Comparison of ENCODE assay signal across 8 cellular contexts in genomic region chr4:73067971-73068394, GRCh38. TPM values are rescaled to one million over a fixed set of nuclear protein-coding genes. Genes with fewer than 3 reads are reported as not detected.
DNase-seq lines count a peak whose midpoint lies in the region; ATAC-seq, FAIRE-seq and TF ChIP-seq lines count a peak whose summit lies in the region.

No MANE protein-coding gene starts in this region.

- no peaks in the 10 kb centered on the region for H4K20me1 ChIP-seq in PC-3 (ENCODE audit: low read length)

- H2AFZ ChIP-seq in PC-3 (ENCODE audit: low read length), result peak overlapping the region; percentile 78

- H3K9me3 ChIP-seq in ES-I3 (ENCODE audit: control insufficient read depth, insufficient read depth, low read length) (no peaks in the 10 kb centered on the region), PC-3 (ENCODE audit: low read length) (no peaks in the 10 kb centered on the region), neutrophil (no peaks in the 10 kb centered on the region)
- no peaks in the 10 kb centered on the region for H3K9me3 ChIP-seq in effector memory CD4-positive, alpha-beta T cell (ENCODE audit: control insufficient read depth, low read length)

- ATAC-seq in PC-3, result no peak
- no peak for ATAC-seq in GM21423 (IDR thresholded peaks at IDR 0.05; ENCODE audit: unreplicated experiment)

- peaks cover 31% of the 10 kb centered on the region for H3K79me2 ChIP-seq in PC-3 (ENCODE audit: low read length)

- CTCF ChIA-PET in PC-3 (lab: Charles Lee), result no interaction called here

- FAIRE-seq in GM19239 (lab: Jason Lieb, UNC), result no peak

- H3K27me3 ChIP-seq in PC-3 (ENCODE audit: low read length) (no peaks in the 10 kb centered on the region), neutrophil (no peaks in the 10 kb centered on the region)
- no peaks in the 10 kb centered on the region for H3K27me3 ChIP-seq in effector memory CD4-positive, alpha-beta T cell (replicated peaks; ENCODE audit: control insufficient read depth, insufficient read depth, low read length, poor library complexity, severe bottlenecking)

- H3K4me3 ChIP-seq in PC-3 (ENCODE audit: low read length), result peak overlapping the region; percentile 93
- peak overlapping the region; percentile 62 for H3K4me3 ChIP-seq in effector memory CD4-positive, alpha-beta T cell (ENCODE audit: insufficient read depth, low read depth, low read length, poor library complexity, severe bottlenecking)
- H3K4me3 ChIP-seq in neutrophil (ENCODE audit: low read depth in 1 of 2, low read length in 1 of 2), result peak overlapping the region; percentile 86 to 88

- H3K4me1 ChIP-seq in ES-I3 (ENCODE audit: insufficient read depth, low read length) (no peaks in the 10 kb centered on the region), PC-3 (ENCODE audit: insufficient read depth, low read length) (peaks cover 16% of the 10 kb centered on the region), neutrophil (ENCODE audit: control insufficient read depth in 1 of 2, insufficient read depth in 1 of 2, low read depth in 1 of 2, low read length in 1 of 2) (peaks cover 20 to 22% of the 10 kb centered on the region in 2 experiments)
- H3K4me1 ChIP-seq in effector memory CD4-positive, alpha-beta T cell (ENCODE audit: control insufficient read depth, insufficient read depth, low read length, poor library complexity, severe bottlenecking), result peaks cover 16% of the 10 kb centered on the region

- H3K27ac ChIP-seq in PC-3 (ENCODE audit: low read length) (peak overlapping the region; percentile 86), neutrophil (peak overlapping the region; percentile 94)
- peak overlapping the region; percentile 97 for H3K27ac ChIP-seq in effector memory CD4-positive, alpha-beta T cell (ENCODE audit: insufficient read depth, low read length, poor library complexity, severe bottlenecking)

- TF ChIP-seq CTCF in PC-3 (conservative IDR thresholded peaks at IDR 0.05; ENCODE audit: low read depth, low read length), result no peak
- TF ChIP-seq CTCF in neutrophil (IDR thresholded peaks at IDR 0.05), result no peak

- peak overlapping the region; percentile 88 for H3K9ac ChIP-seq in ES-I3 (ENCODE audit: low read depth, low read length)
- H3K9ac ChIP-seq in PC-3 (ENCODE audit: low read length), result peak overlapping the region; percentile 95

- POLR2A ChIA-PET in PC-3 (lab: Charles Lee; ENCODE audit: unreplicated experiment), result no interaction called here

- intact Hi-C loops in PC-3 (cut with micrococcal nuclease), result no loop called here

- peak overlapping the region; percentile 90 for H3K4me2 ChIP-seq in PC-3 (ENCODE audit: low read length)

- peaks cover 4% of the 10 kb centered on the region for H3F3A ChIP-seq in PC-3 (ENCODE audit: low read length, unreplicated experiment)

- H3K36me3 ChIP-seq in ES-I3 (ENCODE audit: insufficient read depth, low read length) (peaks cover 17% of the 10 kb centered on the region), PC-3 (ENCODE audit: low read depth, low read length) (peaks cover 15% of the 10 kb centered on the region; the same call in 1 of the 2 replicates), neutrophil (peaks cover 13% of the 10 kb centered on the region)
- no peaks in the 10 kb centered on the region for H3K36me3 ChIP-seq in effector memory CD4-positive, alpha-beta T cell (ENCODE audit: control insufficient read depth, insufficient read depth, low read length)

- no TSS peak for BruUV-seq in PC-3 (replicated peaks; lab: Mats Ljungman, UMichigan)

- peak; percentile 64 for DNase-seq in PC-3
- no peak for DNase-seq in effector memory CD4-positive, alpha-beta T cell
- DNase-seq in NCI-H510A treated with DMSO at 0.1 percent for 48 hours (lab: John Stamatoyannopoulos, UW), result no peak
- DNase-seq in GM19239 (ENCODE audit: insufficient read length, low spot score), result no peak
- DNase-seq in globus pallidus (ENCODE audit: low spot score), result no peak

- no peaks in the 10 kb centered on the region for H3K9me2 ChIP-seq in PC-3 (replicated peaks; ENCODE audit: low read length)

RNA-seq across cellular contexts. Expression of gene COX18, which starts 1.5 kb away (rescaled TPM):
- total RNA-seq in PC-3 (2014; rRNA removed), result 32.8 and 40.0 TPM in 2 replicates
